ENCODE assay signal across 8 cellular contexts in genomic region chr14:89164168-89165074, GRCh38.
A peak's percentile ranks its signal among the peaks of the same experiment; 100 is the strongest.
DNase-seq lines count a peak whose midpoint lies in the region; ATAC-seq and TF ChIP-seq lines count a peak whose summit lies in the region.

No MANE protein-coding gene starts in this region.

- ATAC-seq in GM19351 (IDR thresholded peaks at IDR 0.05; ENCODE audit: unreplicated experiment) (peak; percentile 35), HG03354 (IDR thresholded peaks at IDR 0.05; ENCODE audit: poor library complexity, severe bottlenecking, unreplicated experiment) (peak; percentile 28), heart left ventricle (peak in 3 of 4 donors; percentile 27 to 43 (median 32))

- H3K27me3 ChIP-seq in BLaER1 (no peaks in the 10 kb centered on the region), heart left ventricle (no peaks in the 10 kb centered on the region)
- no peaks in the 10 kb centered on the region for H3K27me3 ChIP-seq in effector memory CD4-positive, alpha-beta T cell (replicated peaks; ENCODE audit: control insufficient read depth, insufficient read depth, low read length, poor library complexity, severe bottlenecking)

- no peak for TF ChIP-seq CTCF in heart left ventricle (IDR thresholded peaks at IDR 0.05)

- no peak for TF ChIP-seq POLR2A in heart left ventricle (IDR thresholded peaks at IDR 0.05)

- H3K4me3 ChIP-seq in BLaER1 (peak overlapping the region; percentile 20; the same call in 1 of the 2 replicates), heart left ventricle (peak overlapping the region in 8 of 12 donors; percentile 0 to 45 (median 26))
- no peak overlapping the region for H3K4me3 ChIP-seq in effector memory CD4-positive, alpha-beta T cell (ENCODE audit: insufficient read depth, low read depth, low read length, poor library complexity, severe bottlenecking)

- H3K9me3 ChIP-seq in BLaER1 (peaks cover 6% of the 10 kb centered on the region), heart left ventricle (peaks cover 0 to 10% (median 0%) of the 10 kb centered on the region in 12 donors)
- no peaks in the 10 kb centered on the region for H3K9me3 ChIP-seq in effector memory CD4-positive, alpha-beta T cell (ENCODE audit: control insufficient read depth, low read length)

- peaks cover 37% of the 10 kb centered on the region for H3K4me1 ChIP-seq in BLaER1
- peaks cover 0 to 35% (median 24%) of the 10 kb centered on the region in 12 donors for H3K4me1 ChIP-seq in heart left ventricle
- H3K4me1 ChIP-seq in effector memory CD4-positive, alpha-beta T cell (ENCODE audit: control insufficient read depth, insufficient read depth, low read length, poor library complexity, severe bottlenecking), result no peaks in the 10 kb centered on the region

- intact Hi-C loops in heart left ventricle (cut with DNase I), result loop anchor here in 5 of 10 donors (5.0 to 10.0 kb wide), 4 partner anchors 120 to 750 kb away; no protein-coding TSS in a partner anchor

- H3K4me2 ChIP-seq in BLaER1, result peak overlapping the region; percentile 71

- peak overlapping the region; percentile 66 for H3K27ac ChIP-seq in BLaER1
- peak overlapping the region in 9 of 12 donors; percentile 23 to 90 (median 44) for H3K27ac ChIP-seq in heart left ventricle
- H3K27ac ChIP-seq in effector memory CD4-positive, alpha-beta T cell (ENCODE audit: insufficient read depth, low read length, poor library complexity, severe bottlenecking), result no peak overlapping the region

- H3K9ac ChIP-seq in BLaER1, result peak overlapping the region; percentile 47; the same call in 1 of the 2 replicates

- no peaks in the 10 kb centered on the region for H4K20me1 ChIP-seq in BLaER1

- H3K36me3 ChIP-seq in BLaER1 (peaks cover 65% of the 10 kb centered on the region), heart left ventricle (peaks cover 0 to 32% (median 19%) of the 10 kb centered on the region in 9 donors)
- H3K36me3 ChIP-seq in effector memory CD4-positive, alpha-beta T cell (ENCODE audit: control insufficient read depth, insufficient read depth, low read length), result peaks cover 25% of the 10 kb centered on the region

- WGBS in heart left ventricle, 4 donors, result 72 to 85% (median 82%) methylated on average over 15 to 18 of the region's 18 CpGs

- no peak for DNase-seq in heart left ventricle
- DNase-seq in effector memory CD4-positive, alpha-beta T cell, result no peak
- DNase-seq in pons (ENCODE audit: low spot score), result no peak
- no peak for DNase-seq in SKM-1 (lab: John Stamatoyannopoulos, UW; ENCODE audit: unreplicated experiment)
- no peak for DNase-seq in amygdala (lab: John Stamatoyannopoulos, UW)
